17 cellular contexts compared by ENCODE assay signal in the genomic region with DNA sequence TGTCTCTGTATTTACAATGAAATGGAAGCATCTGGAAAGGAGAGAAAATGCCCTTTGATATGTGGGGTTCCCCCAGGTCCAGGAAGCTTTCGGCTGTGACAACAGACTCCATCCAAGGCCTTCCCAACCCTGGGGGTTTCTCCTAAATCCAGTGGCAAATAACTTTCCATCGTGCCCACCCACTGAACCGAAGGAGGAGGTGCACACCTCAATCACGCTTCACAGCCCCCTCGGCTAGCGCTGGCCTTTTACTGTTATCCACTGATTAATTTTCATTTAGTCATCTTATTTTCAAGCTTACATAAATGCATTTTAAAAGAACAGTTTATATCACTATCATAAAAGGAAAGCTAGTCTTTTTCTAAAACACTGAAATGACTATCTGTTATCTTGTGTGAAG.
DNase-seq lines count a peak whose midpoint lies in the region; ATAC-seq and TF ChIP-seq lines count a peak whose summit lies in the region.
"Had no signal": no experiment of that assay in that cellular context is flagged by ENCODE, and none has a peak within 500 bp of the region (broad histone marks: within the 10 kb centered on the region; RNA-seq: fewer than 3 reads in every experiment).

No MANE protein-coding gene starts in this region.

- no peaks in the 10 kb centered on the region for H3K27me3 ChIP-seq in RWPE2 (ENCODE audit: insufficient read depth, poor library complexity, severe bottlenecking)
- H3K27me3 ChIP-seq: BLaER1 treated with 17β-estradiol and CSF1 and Interleukin-3, amounts not matched to agents 10 nM and 100 nM had no signal

- no peaks in the 10 kb centered on the region for H3K36me3 ChIP-seq in RWPE2 (ENCODE audit: low read depth)
- H3K36me3 ChIP-seq: BLaER1 treated with 17β-estradiol and CSF1 and Interleukin-3, amounts not matched to agents 10 nM and 100 nM had no signal

- no peaks in the 10 kb centered on the region for H3K9me3 ChIP-seq in RWPE2 (ENCODE audit: severe bottlenecking)
- H3K9me3 ChIP-seq: A549, Caco-2 had no signal

- TF ChIP-seq CTCF in RWPE2 (IDR thresholded peaks at IDR 0.05; ENCODE audit: poor library complexity, severe bottlenecking), result no peak

- ATAC-seq in RWPE2 (ENCODE audit: low read depth) (no peak), GM18873 (IDR thresholded peaks at IDR 0.05; ENCODE audit: low FRiP score, unreplicated experiment) (no peak)
- ATAC-seq: A549; CD8-positive, alpha-beta T cell had no signal

- DNase-seq in activated CD4-positive, CD25-positive, alpha-beta regulatory T cell treated with anti-CD3 and anti-CD28 coated beads, Interleukin-2, amount 50 U/mL, for 72 hours, result peak; percentile 22
- no peak for DNase-seq in activated CD4-positive, CD25-positive, alpha-beta regulatory T cell (lab: John Stamatoyannopoulos, UW)
- DNase-seq in RWPE2 (ENCODE audit: low spot score) (peak; percentile 9), mesenteric fat pad (ENCODE audit: low spot score) (peak; percentile 30), posterior vena cava (ENCODE audit: low spot score) (peak; percentile 38), NCI-H1436 treated with DMSO at 0.1 percent for 48 hours (lab: John Stamatoyannopoulos, UW) (no peak)
- DNase-seq: AML-193; Calu3; CD8-positive, alpha-beta T cell; DMS79 treated with DMSO at 0.1 percent for 48 hours; GF-D8 had no signal

- no peak overlapping the region for H3K27ac ChIP-seq in RWPE2 (ENCODE audit: poor library complexity, severe bottlenecking)
- H3K27ac ChIP-seq: 22Rv1; A549; BLaER1 treated with 17β-estradiol and CSF1 and Interleukin-3, amounts not matched to agents 10 nM and 100 nM; C4-2B had no signal

- intact Hi-C loops in posterior vena cava (cut with DNase I), result no loop called here

- no peaks in the 10 kb centered on the region for H3K4me1 ChIP-seq in RWPE2 (ENCODE audit: insufficient read depth, poor library complexity, severe bottlenecking)

- H3K4me3 ChIP-seq in RWPE2 (ENCODE audit: severe bottlenecking), result no peak overlapping the region
- H3K4me3 ChIP-seq: A549; BLaER1 treated with 17β-estradiol and CSF1 and Interleukin-3, amounts not matched to agents 10 nM and 100 nM had no signal

Comparison
In these comparisons a context has a peak if more than half of its experiments do, and no peak if none do; other contexts are left out.
1. DNase-seq: peak in activated CD4-positive, CD25-positive, alpha-beta regulatory T cell treated with anti-CD3 and anti-CD28 coated beads, Interleukin-2, amount 50 U/mL, for 72 hours (single experiment), RWPE2 (single experiment), mesenteric fat pad (single experiment) and posterior vena cava (single experiment); none in activated CD4-positive, CD25-positive, alpha-beta regulatory T cell (0 of 4) and NCI-H1436 treated with DMSO at 0.1 percent for 48 hours (single experiment).